ENCODE assay signal across 24 cellular contexts in the genomic region with DNA sequence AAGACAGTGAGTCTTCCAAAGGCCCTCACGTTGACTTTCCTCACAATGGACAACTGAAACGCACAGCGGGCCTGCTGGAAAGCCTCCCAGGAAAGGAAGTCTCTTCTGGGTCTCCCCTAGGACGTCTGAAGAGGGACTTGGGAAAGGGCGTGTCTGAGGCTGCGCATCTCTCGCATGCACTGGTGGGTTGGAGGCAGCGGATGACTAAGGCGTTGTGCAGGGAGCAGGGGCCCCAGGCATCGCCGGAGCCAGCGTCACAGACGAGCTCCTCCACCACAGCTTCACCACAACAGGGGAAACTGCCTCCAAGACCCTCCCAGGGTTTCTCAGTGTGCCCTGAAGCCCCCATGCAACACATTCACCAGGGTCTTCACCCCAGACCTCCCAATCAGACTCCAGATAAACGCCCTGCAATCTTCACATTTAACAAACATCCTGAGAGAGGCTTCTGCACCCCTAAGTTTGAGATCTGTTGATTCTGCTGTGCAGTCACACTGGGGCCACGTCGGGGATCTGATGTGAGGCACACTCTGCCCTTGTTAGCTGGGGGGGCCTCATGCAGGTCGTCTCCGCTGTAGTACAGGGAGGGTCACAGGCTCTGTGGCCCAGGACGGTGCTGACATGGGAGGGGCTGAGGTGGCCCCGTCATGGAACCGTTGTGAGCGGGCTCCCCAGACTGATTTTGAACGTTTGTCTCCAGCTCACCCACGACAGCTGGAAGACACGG. TPM values are rescaled to one million over a fixed set of nuclear protein-coding genes. Genes with fewer than 3 reads are reported as not detected.
DNase-seq lines count a peak whose midpoint lies in the region; ATAC-seq and TF ChIP-seq lines count a peak whose summit lies in the region.
"Had no signal": no experiment of that assay in that cellular context is flagged by ENCODE, and none has a peak within 500 bp of the region (broad histone marks: within the 10 kb centered on the region; RNA-seq: fewer than 3 reads in every experiment).

No MANE protein-coding gene starts in this region.

- CTCF ChIA-PET in activated CD8-positive, alpha-beta T cell treated with anti-CD3 and anti-CD28 coated beads for 36 hours (lab: Charles Lee): interaction anchor here (1.0 to 3.2 kb wide), 7 partner anchors 8 to 153 kb away, joined by 3 to 8 read pairs (median 5); no protein-coding TSS in a partner anchor

- peaks cover 63% of the 10 kb centered on the region for H3K36me3 Mint-ChIP-seq in activated CD8-positive, alpha-beta T cell treated with anti-CD3 and anti-CD28 coated beads for 36 hours (ENCODE audit: low read depth)
- H3K36me3 Mint-ChIP-seq in activated naive CD8-positive, alpha-beta T cell treated with anti-CD3 and anti-CD28 coated beads, Interleukin-2, amount 10 ng/mL, durations not matched to agents 7 days and 5 days: peaks cover 3% of the 10 kb centered on the region
- H3K36me3 Mint-ChIP-seq: T-cell had no signal

- H3K4me1 Mint-ChIP-seq in activated CD8-positive, alpha-beta T cell treated with anti-CD3 and anti-CD28 coated beads for 36 hours (ENCODE audit: low read depth): peaks cover 49% of the 10 kb centered on the region
- H3K4me1 Mint-ChIP-seq in activated naive CD8-positive, alpha-beta T cell treated with anti-CD3 and anti-CD28 coated beads, Interleukin-2, amount 10 ng/mL, durations not matched to agents 7 days and 5 days: peaks cover 13% of the 10 kb centered on the region

- POLR2A ChIA-PET in activated CD8-positive, alpha-beta T cell treated with anti-CD3 and anti-CD28 coated beads for 36 hours (lab: Charles Lee): interaction anchor here (1.0 to 3.2 kb wide), 10 partner anchors 9 to 50 kb away, joined by 3 to 15 read pairs (median 4); no protein-coding TSS in a partner anchor
- POLR2A ChIA-PET in activated naive CD8-positive, alpha-beta T cell treated with anti-CD3 and anti-CD28 coated beads, Interleukin-2, amount 10 ng/mL, durations not matched to agents 7 days and 5 days (lab: Charles Lee): interaction anchor here (1.7 kb wide), 1 partner anchor 50 kb away, joined by 4 read pairs; no protein-coding TSS in a partner anchor

- H3K27ac Mint-ChIP-seq in activated CD8-positive, alpha-beta T cell treated with anti-CD3 and anti-CD28 coated beads for 36 hours: peak overlapping the region; percentile 86
- peak overlapping the region; percentile 54 for H3K27ac Mint-ChIP-seq in activated naive CD8-positive, alpha-beta T cell treated with anti-CD3 and anti-CD28 coated beads, Interleukin-2, amount 10 ng/mL, durations not matched to agents 7 days and 5 days
- H3K27ac Mint-ChIP-seq: HFFc6 had no signal

- peak; percentile 80 for ATAC-seq in activated CD8-positive, alpha-beta T cell treated with anti-CD3 and anti-CD28 coated beads for 36 hours
- peak; percentile 53 for ATAC-seq in activated naive CD8-positive, alpha-beta T cell treated with anti-CD3 and anti-CD28 coated beads, Interleukin-2, amount 10 ng/mL, durations not matched to agents 7 days and 5 days (ENCODE audit: low read depth)
- no peak for ATAC-seq in HG03521 (IDR thresholded peaks at IDR 0.05; ENCODE audit: unreplicated experiment)
- ATAC-seq: left lung, Right ventricle myocardium inferior had no signal

- intact Hi-C loops in activated CD8-positive, alpha-beta T cell treated with anti-CD3 and anti-CD28 coated beads for 36 hours (cut with micrococcal nuclease): no loop called here

- no peak for TF ChIP-seq CTCF in activated CD8-positive, alpha-beta T cell treated with anti-CD3 and anti-CD28 coated beads for 36 hours (IDR thresholded peaks at IDR 0.05)

- no peaks in the 10 kb centered on the region for H3K9me3 Mint-ChIP-seq in activated CD8-positive, alpha-beta T cell treated with anti-CD3 and anti-CD28 coated beads for 36 hours
- no peaks in the 10 kb centered on the region for H3K9me3 Mint-ChIP-seq in activated naive CD8-positive, alpha-beta T cell treated with anti-CD3 and anti-CD28 coated beads, Interleukin-2, amount 10 ng/mL, durations not matched to agents 7 days and 5 days
- H3K9me3 Mint-ChIP-seq: T-cell had no signal

- peak; percentile 55 for DNase-seq in activated CD4-positive, alpha-beta T cell treated with anti-CD3 and anti-CD28 coated beads for 48 hours
- DNase-seq in activated CD4-positive, alpha-beta T cell treated with anti-CD3 and anti-CD28 coated beads, Interleukin-2, amount 50 U/mL, for 1 hour: no peak
- DNase-seq in activated CD8-positive, alpha-beta T cell treated with anti-CD3 and anti-CD28 coated beads for 36 hours: peak; percentile 72
- DNase-seq in activated naive CD8-positive, alpha-beta T cell treated with anti-CD3 and anti-CD28 coated beads, Interleukin-2, amount 10 ng/mL, durations not matched to agents 7 days and 5 days: no peak
- peak; percentile 37 to 47 for DNase-seq in stimulated activated CD8-positive, alpha-beta memory T cell treated with anti-CD3 and anti-CD28 coated beads, Interleukin-2, amount 100 ng/mL, for 48 hours (ENCODE audit: low read depth in 2 of 2)
- DNase-seq in medulla oblongata (ENCODE audit: extremely low spot score) (no peak), erythroblast (lab: John Stamatoyannopoulos, UW) (no peak)
- DNase-seq: 8988T; amygdala; central memory CD4-positive, alpha-beta T cell; DMS153; effector memory CD4-positive, alpha-beta T cell; HFFc6; Kasumi-1; NCI-H1105; NCI-H524 treated with DMSO at 0.1 percent for 48 hours; tibial artery had no signal

- peak overlapping the region; percentile 43 for H3K4me3 Mint-ChIP-seq in activated CD8-positive, alpha-beta T cell treated with anti-CD3 and anti-CD28 coated beads for 36 hours
- H3K4me3 Mint-ChIP-seq in activated naive CD8-positive, alpha-beta T cell treated with anti-CD3 and anti-CD28 coated beads, Interleukin-2, amount 10 ng/mL, durations not matched to agents 7 days and 5 days: peak overlapping the region; percentile 29
- H3K4me3 Mint-ChIP-seq: HFFc6, T-cell had no signal

- H3K27me3 Mint-ChIP-seq in activated CD8-positive, alpha-beta T cell treated with anti-CD3 and anti-CD28 coated beads for 36 hours: no peaks in the 10 kb centered on the region
- H3K27me3 Mint-ChIP-seq in activated naive CD8-positive, alpha-beta T cell treated with anti-CD3 and anti-CD28 coated beads, Interleukin-2, amount 10 ng/mL, durations not matched to agents 7 days and 5 days: no peaks in the 10 kb centered on the region

- no peak for TF ChIP-seq POLR2A in erythroblast (IDR thresholded peaks at IDR 0.05; ENCODE audit: low read length)

RNA-seq across cellular contexts. Expression of gene TFF1, which starts 7.0 kb away (rescaled TPM):
- 1 to 10 TPM in 1 of 2 experiments, not detected in 1; 1.1 TPM for total RNA-seq in activated CD8-positive, alpha-beta T cell treated with anti-CD3 and anti-CD28 coated beads for 36 hours
- not detected for total RNA-seq in activated naive CD8-positive, alpha-beta T cell treated with anti-CD3 and anti-CD28 coated beads, Interleukin-2, amount 10 ng/mL, durations not matched to agents 7 days and 5 days
- total RNA-seq: HFFc6, left lung, omental fat pad, right atrium auricular region, Right ventricle myocardium inferior had no signal

RNA-seq across cellular contexts. Expression of gene TMPRSS3, which starts 22.5 kb away (rescaled TPM):
- total RNA-seq in activated CD8-positive, alpha-beta T cell treated with anti-CD3 and anti-CD28 coated beads for 36 hours: 100 to 1,000 TPM; 123 to 134 TPM
- 10 to 100 TPM in 1 of 2 experiments, 1 to 10 TPM in 1; 7.8 to 10.7 TPM for total RNA-seq in activated naive CD8-positive, alpha-beta T cell treated with anti-CD3 and anti-CD28 coated beads, Interleukin-2, amount 10 ng/mL, durations not matched to agents 7 days and 5 days
- total RNA-seq: HFFc6, Right ventricle myocardium inferior had no signal

RNA-seq across cellular contexts. Expression of gene TFF2, which starts 22.6 kb away (rescaled TPM):
- not detected for total RNA-seq in activated CD8-positive, alpha-beta T cell treated with anti-CD3 and anti-CD28 coated beads for 36 hours
- not detected for total RNA-seq in activated naive CD8-positive, alpha-beta T cell treated with anti-CD3 and anti-CD28 coated beads, Interleukin-2, amount 10 ng/mL, durations not matched to agents 7 days and 5 days
- total RNA-seq: HFFc6, left lung, omental fat pad, right atrium auricular region, Right ventricle myocardium inferior had no signal

RNA-seq across cellular contexts. Expression of gene UBASH3A, which starts 30.4 kb away (rescaled TPM):
- total RNA-seq in activated CD8-positive, alpha-beta T cell treated with anti-CD3 and anti-CD28 coated beads for 36 hours: 10 to 100 TPM; 48.7 to 52.9 TPM
- total RNA-seq in activated naive CD8-positive, alpha-beta T cell treated with anti-CD3 and anti-CD28 coated beads, Interleukin-2, amount 10 ng/mL, durations not matched to agents 7 days and 5 days: 10 to 100 TPM; 77.8 to 80.2 TPM
- total RNA-seq: HFFc6, HT-29, Right ventricle myocardium inferior had no signal

RNA-seq across cellular contexts. Expression of gene TFF3, which starts 58.1 kb away (rescaled TPM):
- not detected for total RNA-seq in activated CD8-positive, alpha-beta T cell treated with anti-CD3 and anti-CD28 coated beads for 36 hours
- not detected for total RNA-seq in activated naive CD8-positive, alpha-beta T cell treated with anti-CD3 and anti-CD28 coated beads, Interleukin-2, amount 10 ng/mL, durations not matched to agents 7 days and 5 days
- total RNA-seq: HFFc6 had no signal

Comparison
In these comparisons a context has a peak if more than half of its experiments do, and no peak if none do; other contexts are left out.
1. DNase-seq: peak in activated CD4-positive, alpha-beta T cell treated with anti-CD3 and anti-CD28 coated beads for 48 hours (single experiment), activated CD8-positive, alpha-beta T cell treated with anti-CD3 and anti-CD28 coated beads for 36 hours (single experiment) and stimulated activated CD8-positive, alpha-beta memory T cell treated with anti-CD3 and anti-CD28 coated beads, Interleukin-2, amount 100 ng/mL, for 48 hours (2 of 2); none in activated CD4-positive, alpha-beta T cell treated with anti-CD3 and anti-CD28 coated beads, Interleukin-2, amount 50 U/mL, for 1 hour (single experiment), activated naive CD8-positive, alpha-beta T cell treated with anti-CD3 and anti-CD28 coated beads, Interleukin-2, amount 10 ng/mL, durations not matched to agents 7 days and 5 days (single experiment), medulla oblongata (single experiment) and erythroblast (0 of 2).
2. RNA of gene TMPRSS3, which starts 22.5 kb away (total RNA-seq): 123 to 134 TPM in activated CD8-positive, alpha-beta T cell treated with anti-CD3 and anti-CD28 coated beads for 36 hours; 7.8 to 10.7 TPM in activated naive CD8-positive, alpha-beta T cell treated with anti-CD3 and anti-CD28 coated beads, Interleukin-2, amount 10 ng/mL, durations not matched to agents 7 days and 5 days; every median in the first group is over 10 times any median in the second.